In genomic region chr9:12861035-12861434, GRCh38 we compare ENCODE assay signal across 1 cellular context.
TF ChIP-seq lines count a peak whose summit lies in the region.

No MANE protein-coding gene starts in this region.

TF ChIP-seq in HepG2, 621 proteins besides CTCF, POLR2A, EP300 and RAD21 (continued from another document):
- TF ChIP-seq, protein P1, sequence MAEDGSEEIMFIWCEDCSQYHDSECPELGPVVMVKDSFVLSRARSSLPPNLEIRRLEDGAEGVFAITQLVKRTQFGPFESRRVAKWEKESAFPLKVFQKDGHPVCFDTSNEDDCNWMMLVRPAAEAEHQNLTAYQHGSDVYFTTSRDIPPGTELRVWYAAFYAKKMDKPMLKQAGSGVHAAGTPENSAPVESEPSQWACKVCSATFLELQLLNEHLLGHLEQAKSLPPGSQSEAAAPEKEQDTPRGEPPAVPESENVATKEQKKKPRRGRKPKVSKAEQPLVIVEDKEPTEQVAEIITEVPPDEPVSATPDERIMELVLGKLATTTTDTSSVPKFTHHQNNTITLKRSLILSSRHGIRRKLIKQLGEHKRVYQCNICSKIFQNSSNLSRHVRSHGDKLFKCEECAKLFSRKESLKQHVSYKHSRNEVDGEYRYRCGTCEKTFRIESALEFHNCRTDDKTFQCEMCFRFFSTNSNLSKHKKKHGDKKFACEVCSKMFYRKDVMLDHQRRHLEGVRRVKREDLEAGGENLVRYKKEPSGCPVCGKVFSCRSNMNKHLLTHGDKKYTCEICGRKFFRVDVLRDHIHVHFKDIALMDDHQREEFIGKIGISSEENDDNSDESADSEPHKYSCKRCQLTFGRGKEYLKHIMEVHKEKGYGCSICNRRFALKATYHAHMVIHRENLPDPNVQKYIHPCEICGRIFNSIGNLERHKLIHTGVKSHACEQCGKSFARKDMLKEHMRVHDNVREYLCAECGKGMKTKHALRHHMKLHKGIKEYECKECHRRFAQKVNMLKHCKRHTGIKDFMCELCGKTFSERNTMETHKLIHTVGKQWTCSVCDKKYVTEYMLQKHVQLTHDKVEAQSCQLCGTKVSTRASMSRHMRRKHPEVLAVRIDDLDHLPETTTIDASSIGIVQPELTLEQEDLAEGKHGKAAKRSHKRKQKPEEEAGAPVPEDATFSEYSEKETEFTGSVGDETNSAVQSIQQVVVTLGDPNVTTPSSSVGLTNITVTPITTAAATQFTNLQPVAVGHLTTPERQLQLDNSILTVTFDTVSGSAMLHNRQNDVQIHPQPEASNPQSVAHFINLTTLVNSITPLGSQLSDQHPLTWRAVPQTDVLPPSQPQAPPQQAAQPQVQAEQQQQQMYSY (CRISPR knock-in tag; IDR thresholded peaks at IDR 0.05) = no peak
- TF ChIP-seq ZNF281 (CRISPR knock-in tag; IDR thresholded peaks at IDR 0.05; ENCODE audit: borderline replicate concordance) (no peak), RFXANK (CRISPR knock-in tag; IDR thresholded peaks at IDR 0.05) (no peak), HNRNPLL (IDR thresholded peaks at IDR 0.05; ENCODE audit: low read depth, low read length, poor library complexity, severe bottlenecking) (no peak), LBX2 (CRISPR knock-in tag; IDR thresholded peaks at IDR 0.05; ENCODE audit: borderline replicate concordance) (no peak)
